9 cellular contexts compared by ENCODE assay signal in the genomic region with DNA sequence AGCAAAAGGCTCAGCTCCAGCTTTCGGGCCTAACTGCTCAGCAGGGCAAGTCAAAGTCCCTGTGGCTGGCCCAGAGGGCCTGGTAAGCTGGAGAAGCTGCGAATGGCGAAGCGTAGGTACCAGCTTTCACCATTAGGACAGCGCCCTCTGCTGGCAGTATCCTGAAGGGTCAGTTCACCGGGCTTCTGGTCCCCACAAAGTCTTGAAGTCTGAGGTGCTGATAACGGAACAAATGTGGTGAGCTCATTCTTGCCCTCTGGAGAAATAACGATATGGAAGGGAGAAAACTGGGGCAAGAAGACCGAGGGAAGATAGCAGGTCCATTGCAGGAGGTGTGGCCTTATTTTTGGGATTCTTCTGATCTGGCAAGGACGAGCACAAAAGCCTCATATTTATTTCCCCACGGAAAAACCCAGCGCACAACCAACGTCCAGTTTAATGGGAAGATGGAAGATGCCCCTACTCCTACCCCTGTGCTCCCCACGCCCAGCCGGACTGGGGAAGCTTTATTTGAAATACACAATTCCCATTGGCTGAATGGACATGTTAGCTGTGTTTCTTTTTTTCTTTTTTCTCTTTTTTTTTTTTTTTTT. TPM values are rescaled to one million over a fixed set of nuclear protein-coding genes. Genes with fewer than 3 reads are reported as not detected.
DNase-seq lines count a peak whose midpoint lies in the region; ATAC-seq lines count a peak whose summit lies in the region.
"Had no signal": no experiment of that assay in that cellular context is flagged by ENCODE, and none has a peak within 500 bp of the region (broad histone marks: within the 10 kb centered on the region; RNA-seq: fewer than 3 reads in every experiment).

No MANE protein-coding gene starts in this region.

- H3K4me3 Mint-ChIP-seq in CD4-positive, CD25-positive, alpha-beta regulatory T cell, result peak overlapping the region; percentile 33 to 72 (median 63)
- H3K4me3 Mint-ChIP-seq in naive B cell, result peak overlapping the region; percentile 4 to 84 (median 78)
- H3K4me3 Mint-ChIP-seq: T-helper 1 cell treated with Interleukin-12 subunit alpha and Interleukin-12 subunit beta and Interleukin-4 antibody, amounts not matched to agents 30 μg/mL and 1 μg/mL, for 36 hours had no signal

- peaks cover 8% of the 10 kb centered on the region for H3K27me3 ChIP-seq in CD4-positive, CD25-positive, alpha-beta regulatory T cell (ENCODE audit: control insufficient read depth, insufficient read depth, low read length)

- H3K27ac ChIP-seq in CD4-positive, CD25-positive, alpha-beta regulatory T cell (ENCODE audit: insufficient read depth, low read length, poor library complexity, severe bottlenecking), result no peak overlapping the region
- no peak overlapping the region for H3K27ac ChIP-seq in epithelial cell of prostate

- peak; percentile 71 to 88 (median 78) for DNase-seq in CD4-positive, CD25-positive, alpha-beta regulatory T cell
- DNase-seq in HuH-7 (ENCODE audit: low spot score) (peak; percentile 96), OCI-M2 (lab: John Stamatoyannopoulos, UW; ENCODE audit: unreplicated experiment) (peak; percentile 85), activated T-cell treated with anti-CD3 and anti-CD28 coated beads for 4 hours (peak; percentile 86), epithelial cell of prostate (ENCODE audit: low read depth, low spot score) (peak; percentile 51), naive B cell (peak; percentile 75)
- peak; percentile 70 to 85 for DNase-seq in stimulated activated CD8-positive, alpha-beta memory T cell treated with anti-CD3 and anti-CD28 coated beads, Interleukin-7, amount 100 ng/mL, for 48 hours (ENCODE audit: extremely low read depth in 1 of 2, low read depth in 1 of 2)

- H3K9me3 ChIP-seq in CD4-positive, CD25-positive, alpha-beta regulatory T cell (ENCODE audit: control insufficient read depth in 2 of 2, low read length in 2 of 2), result no peaks in the 10 kb centered on the region

- no peak overlapping the region for H3K4me3 ChIP-seq in CD4-positive, CD25-positive, alpha-beta regulatory T cell (ENCODE audit: low read depth, low read length)

- ATAC-seq in CD4-positive, CD25-positive, alpha-beta regulatory T cell (ENCODE audit: low read depth in 2 of 2), result peak; percentile 76 to 84
- peak; percentile 81 for ATAC-seq in GM19463 (IDR thresholded peaks at IDR 0.05; ENCODE audit: unreplicated experiment)
- peak; percentile 91 to 92 for ATAC-seq in naive B cell (ENCODE audit: low read depth in 2 of 2)

- peaks cover 0 to 14% (median 9%) of the 10 kb centered on the region in 4 donors for H3K4me1 Mint-ChIP-seq in CD4-positive, CD25-positive, alpha-beta regulatory T cell
- H3K4me1 Mint-ChIP-seq in naive B cell, result peaks cover 8 to 27% (median 18%) of the 10 kb centered on the region in 3 donors

- peaks cover 0 to 5% (median 0%) of the 10 kb centered on the region in 7 donors for H3K9me3 Mint-ChIP-seq in CD4-positive, CD25-positive, alpha-beta regulatory T cell
- no peaks in the 10 kb centered on the region for H3K9me3 Mint-ChIP-seq in naive B cell
- H3K9me3 Mint-ChIP-seq: T-helper 1 cell treated with Interleukin-12 subunit alpha and Interleukin-12 subunit beta and Interleukin-4 antibody, amounts not matched to agents 30 μg/mL and 1 μg/mL, for 36 hours had no signal

- H3K27me3 Mint-ChIP-seq in CD4-positive, CD25-positive, alpha-beta regulatory T cell, result peaks cover 84% of the 10 kb centered on the region
- peaks cover 21 to 59% (median 32%) of the 10 kb centered on the region in 3 donors for H3K27me3 Mint-ChIP-seq in naive B cell

- H3K36me3 ChIP-seq in CD4-positive, CD25-positive, alpha-beta regulatory T cell (ENCODE audit: control insufficient read depth, insufficient read depth, low read length), result no peaks in the 10 kb centered on the region

- H3K4me1 ChIP-seq in CD4-positive, CD25-positive, alpha-beta regulatory T cell (ENCODE audit: control insufficient read depth, insufficient read depth, low read length, poor library complexity, severe bottlenecking), result peaks cover 6% of the 10 kb centered on the region

- no peak overlapping the region for H3K27ac Mint-ChIP-seq in CD4-positive, CD25-positive, alpha-beta regulatory T cell
- peak overlapping the region in 4 of 6 donors; percentile 5 to 73 (median 44) for H3K27ac Mint-ChIP-seq in naive B cell
- H3K27ac Mint-ChIP-seq: T-helper 1 cell treated with Interleukin-12 subunit alpha and Interleukin-12 subunit beta and Interleukin-4 antibody, amounts not matched to agents 30 μg/mL and 1 μg/mL, for 36 hours had no signal

- no peaks in the 10 kb centered on the region for H3K36me3 Mint-ChIP-seq in CD4-positive, CD25-positive, alpha-beta regulatory T cell
- H3K36me3 Mint-ChIP-seq in naive B cell, result peaks cover 0 to 4% of the 10 kb centered on the region in 2 donors

RNA-seq across cellular contexts. Expression of a gene that starts 7.2 kb away (rescaled TPM):
- not detected for total RNA-seq in CD4-positive, CD25-positive, alpha-beta regulatory T cell
- not detected for polyA plus RNA-seq in CD4-positive, CD25-positive, alpha-beta regulatory T cell
- polyA plus RNA-seq in naive B cell (ENCODE audit: low read depth in 6 of 6), result not detected

RNA-seq across cellular contexts. Expression of a gene that starts 10.2 kb away (rescaled TPM):
- 0.12 TPM for total RNA-seq in CD4-positive, CD25-positive, alpha-beta regulatory T cell
- not detected for polyA plus RNA-seq in CD4-positive, CD25-positive, alpha-beta regulatory T cell
- under 1 TPM in 1 of 6 donors, not detected in 5; 0.26 TPM for polyA plus RNA-seq in naive B cell (ENCODE audit: low read depth in 6 of 6)

RNA-seq across cellular contexts. Expression of a gene that starts 43.2 kb away (rescaled TPM):
- 12.4 TPM for total RNA-seq in CD4-positive, CD25-positive, alpha-beta regulatory T cell
- 1 to 10 TPM in 2 of 4 donors, under 1 TPM in 2; 0.46 to 1.5 (median 0.99) TPM for polyA plus RNA-seq in CD4-positive, CD25-positive, alpha-beta regulatory T cell
- polyA plus RNA-seq in naive B cell (ENCODE audit: low read depth in 6 of 6), result under 1 TPM in 4 of 6 donors, not detected in 2; 0.11 to 0.27 (median 0.22) TPM

RNA-seq across cellular contexts. Expression of a gene that starts 46.0 kb away (rescaled TPM):
- total RNA-seq in CD4-positive, CD25-positive, alpha-beta regulatory T cell, result 0.35 TPM
- polyA plus RNA-seq in CD4-positive, CD25-positive, alpha-beta regulatory T cell, result under 1 TPM in 3 of 4 donors, not detected in 1; 0.11 to 0.24 (median 0.24) TPM
- under 1 TPM in 2 of 6 donors, not detected in 4; 0.14 to 0.45 TPM for polyA plus RNA-seq in naive B cell (ENCODE audit: low read depth in 6 of 6)

RNA-seq across cellular contexts. Expression of a gene that starts 46.2 kb away (rescaled TPM):
- total RNA-seq in CD4-positive, CD25-positive, alpha-beta regulatory T cell, result 88.5 TPM
- 100 to 1,000 TPM; 555 to 604 (median 574) TPM for polyA plus RNA-seq in CD4-positive, CD25-positive, alpha-beta regulatory T cell
- polyA plus RNA-seq in naive B cell (ENCODE audit: low read depth in 6 of 6), result 100 to 1,000 TPM; 413 to 500 (median 433) TPM

Comparison
In these comparisons a context has a peak if more than half of its experiments do, and no peak if none do; other contexts are left out.
1. H3K27ac Mint-ChIP-seq: peak in naive B cell (4 of 6); none in CD4-positive, CD25-positive, alpha-beta regulatory T cell (0 of 3).
2. Peak in every context shown above with its lines, with median percentiles within 50 percentile points of each other: ATAC-seq and DNase-seq.